Comparison of ENCODE assay signal across 19 cellular contexts in the genomic region with DNA sequence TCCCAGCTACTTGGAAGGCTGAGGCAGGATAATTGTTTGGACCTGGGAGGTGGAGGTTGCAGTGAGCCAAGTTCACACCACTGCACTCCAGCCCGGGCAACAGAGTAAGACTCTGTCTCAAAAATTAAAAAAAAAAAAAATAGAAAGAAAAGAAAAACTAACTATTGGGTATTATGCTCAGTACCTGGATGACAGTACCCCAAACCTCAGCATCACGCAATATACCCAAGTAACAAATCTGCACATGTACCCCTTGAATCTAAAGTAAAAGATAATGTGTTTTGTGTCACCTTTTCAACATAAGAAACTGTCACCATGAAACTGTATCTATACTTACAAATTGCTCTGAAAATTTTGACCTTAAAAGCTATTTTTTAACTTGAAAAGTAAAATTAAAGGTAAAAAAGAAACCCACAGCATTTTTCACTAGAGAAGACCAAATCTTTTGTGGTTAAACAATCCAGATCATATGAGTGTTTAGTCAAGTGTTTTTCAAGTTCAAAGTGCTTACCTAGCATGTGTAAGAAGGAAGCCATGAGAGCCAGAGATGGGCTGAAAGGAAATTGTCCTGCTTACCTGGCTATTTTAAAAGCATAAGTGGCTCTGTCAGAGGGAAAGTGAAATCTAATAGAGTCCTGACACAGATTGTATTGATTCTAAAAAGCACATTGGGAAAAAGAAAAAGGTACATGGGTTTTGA. TPM values are rescaled to one million over a fixed set of nuclear protein-coding genes. Genes with fewer than 3 reads are reported as not detected.
DNase-seq lines count a peak whose midpoint lies in the region; ATAC-seq, FAIRE-seq and TF ChIP-seq lines count a peak whose summit lies in the region.
"Had no signal": no experiment of that assay in that cellular context is flagged by ENCODE, and none has a peak within 500 bp of the region (broad histone marks: within the 10 kb centered on the region; RNA-seq: fewer than 3 reads in every experiment).

No MANE protein-coding gene starts in this region.

- 91 to 100% (median 97%) methylated on average over 2 of the region's 2 CpGs for WGBS in stomach, 5 donors
- 100% methylated on average over 2 of the region's 2 CpGs for WGBS in prostate gland

- CTCF ChIA-PET in naive thymus-derived CD4-positive, alpha-beta T cell (lab: Charles Lee) = no interaction called here

- H3K4me3 Mint-ChIP-seq in T-helper 1 cell treated with Interleukin-12 subunit alpha and Interleukin-12 subunit beta and Interleukin-4 antibody, amounts not matched to agents 30 μg/mL and 1 μg/mL, for 36 hours = no peak overlapping the region
- H3K4me3 Mint-ChIP-seq in naive thymus-derived CD4-positive, alpha-beta T cell = peak overlapping the region in 1 of 10 donors; percentile 15
- H3K4me3 Mint-ChIP-seq: natural killer cell treated with Interleukin-12 subunit alpha and Interleukin-12 subunit beta and Interleukin-15 and Interleukin-18, amount 100 ng/mL, for 72 hours had no signal

- peaks cover 5% of the 10 kb centered on the region for H3K27me3 Mint-ChIP-seq in T-helper 1 cell treated with Interleukin-12 subunit alpha and Interleukin-12 subunit beta and Interleukin-4 antibody, amounts not matched to agents 30 μg/mL and 1 μg/mL, for 36 hours (ENCODE audit: low read depth)
- H3K27me3 Mint-ChIP-seq in naive thymus-derived CD4-positive, alpha-beta T cell = peaks cover 0 to 12% (median 0%) of the 10 kb centered on the region in 5 donors

- no peak overlapping the region for H3K27ac ChIP-seq in naive thymus-derived CD4-positive, alpha-beta T cell (ENCODE audit: low read depth, low read length)
- H3K27ac ChIP-seq in stomach (no peak overlapping the region), prostate gland (no peak overlapping the region)
- H3K27ac ChIP-seq: breast epithelium, gastrocnemius medialis, testis had no signal

- H3K9me3 ChIP-seq in naive thymus-derived CD4-positive, alpha-beta T cell (ENCODE audit: control insufficient read depth in 2 of 3, low read length in 3 of 3) = no peaks in the 10 kb centered on the region
- no peaks in the 10 kb centered on the region for H3K9me3 ChIP-seq in stomach
- no peaks in the 10 kb centered on the region for H3K9me3 ChIP-seq in prostate gland
- H3K9me3 ChIP-seq: breast epithelium, gastrocnemius medialis, testis had no signal

- no peaks in the 10 kb centered on the region for H3K4me1 ChIP-seq in naive thymus-derived CD4-positive, alpha-beta T cell (ENCODE audit: control insufficient read depth in 2 of 2, insufficient read depth in 2 of 2, low read length in 2 of 2)
- peaks cover 0 to 11% (median 3%) of the 10 kb centered on the region in 4 donors for H3K4me1 ChIP-seq in stomach
- no peaks in the 10 kb centered on the region for H3K4me1 ChIP-seq in prostate gland (replicated peaks)
- H3K4me1 ChIP-seq: breast epithelium, gastrocnemius medialis, testis had no signal

- POLR2A ChIA-PET in naive thymus-derived CD4-positive, alpha-beta T cell (lab: Charles Lee) = no interaction called here

- H3K27me3 ChIP-seq in naive thymus-derived CD4-positive, alpha-beta T cell (ENCODE audit: control insufficient read depth in 2 of 2, insufficient read depth in 2 of 2, low read length in 2 of 2) = no peaks in the 10 kb centered on the region
- no peaks in the 10 kb centered on the region for H3K27me3 ChIP-seq in stomach
- no peaks in the 10 kb centered on the region for H3K27me3 ChIP-seq in prostate gland (replicated peaks; ENCODE audit: insufficient read depth)
- H3K27me3 ChIP-seq: breast epithelium, gastrocnemius medialis, testis had no signal

- intact Hi-C loops in naive thymus-derived CD4-positive, alpha-beta T cell (cut with micrococcal nuclease) = no loop called here
- intact Hi-C loops in stomach (cut with DNase I; ENCODE audit: low total_unique reads) (no loop called here), prostate gland (cut with DNase I) (no loop called here)

- peak; percentile 55 for ATAC-seq in GM21528 (IDR thresholded peaks at IDR 0.05; ENCODE audit: low FRiP score, unreplicated experiment)
- ATAC-seq in naive thymus-derived CD4-positive, alpha-beta T cell = no peak
- ATAC-seq: gastrocnemius medialis; natural killer cell treated with Interleukin-12 subunit alpha and Interleukin-12 subunit beta and Interleukin-15 and Interleukin-18, amount 100 ng/mL, for 72 hours had no signal

- TF ChIP-seq EP300 in stomach (IDR thresholded peaks at IDR 0.05) = no peak

- H3K4me3 ChIP-seq in naive thymus-derived CD4-positive, alpha-beta T cell (ENCODE audit: low read length) = no peak overlapping the region
- H3K4me3 ChIP-seq in stomach = no peak overlapping the region
- H3K4me3 ChIP-seq in prostate gland = no peak overlapping the region
- H3K4me3 ChIP-seq: breast epithelium, gastrocnemius medialis, skin epidermis, testis had no signal

- H3K36me3 ChIP-seq in naive thymus-derived CD4-positive, alpha-beta T cell (ENCODE audit: control insufficient read depth in 2 of 3, insufficient read depth in 3 of 3, low read length in 3 of 3) = no peaks in the 10 kb centered on the region
- no peaks in the 10 kb centered on the region for H3K36me3 ChIP-seq in stomach
- H3K36me3 ChIP-seq in prostate gland = no peaks in the 10 kb centered on the region
- H3K36me3 ChIP-seq: breast epithelium, gastrocnemius medialis had no signal

- peaks cover 11% of the 10 kb centered on the region for H3K4me1 Mint-ChIP-seq in T-helper 1 cell treated with Interleukin-12 subunit alpha and Interleukin-12 subunit beta and Interleukin-4 antibody, amounts not matched to agents 30 μg/mL and 1 μg/mL, for 36 hours (ENCODE audit: low read depth)
- peaks cover 0 to 15% (median 6%) of the 10 kb centered on the region in 7 donors for H3K4me1 Mint-ChIP-seq in naive thymus-derived CD4-positive, alpha-beta T cell

- TF ChIP-seq CTCF in stomach (IDR thresholded peaks at IDR 0.05) = no peak
- no peak for TF ChIP-seq CTCF in prostate gland (IDR thresholded peaks at IDR 0.05)

- H3K36me3 Mint-ChIP-seq in T-helper 1 cell treated with Interleukin-12 subunit alpha and Interleukin-12 subunit beta and Interleukin-4 antibody, amounts not matched to agents 30 μg/mL and 1 μg/mL, for 36 hours (ENCODE audit: low read depth) = peaks cover 6% of the 10 kb centered on the region
- H3K36me3 Mint-ChIP-seq in naive thymus-derived CD4-positive, alpha-beta T cell = peaks cover 0 to 15% (median 0%) of the 10 kb centered on the region in 5 donors

- DNase-seq in GM18507 (ENCODE audit: extremely low spot score, insufficient read length, low read depth) = no peak
- DNase-seq in naive thymus-derived CD4-positive, alpha-beta T cell = no peak
- DNase-seq in stomach = no peak
- no peak for DNase-seq in NCI-H345 (lab: John Stamatoyannopoulos, UW)
- no peak for DNase-seq in prostate gland (ENCODE audit: low spot score)
- DNase-seq: activated CD4-positive, alpha-beta T cell treated with anti-CD3 and anti-CD28 coated beads, Interleukin-2, amount 50 U/mL, for 1 hour; activated T-cell treated with anti-CD3 and anti-CD28 coated beads, Interleukin-2, amount 50 U/mL, for 1 hour; erythroblast; gastrocnemius medialis; NCI-H1694 treated with DMSO at 0.1 percent for 48 hours; NCI-H446 treated with DMSO at 0.1 percent for 48 hours; posterior cingulate gyrus; testis had no signal

- peaks cover 6% of the 10 kb centered on the region for H3K9me3 Mint-ChIP-seq in T-helper 1 cell treated with Interleukin-12 subunit alpha and Interleukin-12 subunit beta and Interleukin-4 antibody, amounts not matched to agents 30 μg/mL and 1 μg/mL, for 36 hours
- peaks cover 0 to 15% (median 0%) of the 10 kb centered on the region in 11 donors for H3K9me3 Mint-ChIP-seq in naive thymus-derived CD4-positive, alpha-beta T cell

- peak; percentile 65 for FAIRE-seq in GM18507 (lab: Jason Lieb, UNC)
- FAIRE-seq: D721Med had no signal

- TF ChIP-seq POLR2A in stomach (IDR thresholded peaks at IDR 0.05) = no peak
- no peak for TF ChIP-seq POLR2A in prostate gland (IDR thresholded peaks at IDR 0.05)

- peak overlapping the region; percentile 19 for H3K27ac Mint-ChIP-seq in T-helper 1 cell treated with Interleukin-12 subunit alpha and Interleukin-12 subunit beta and Interleukin-4 antibody, amounts not matched to agents 30 μg/mL and 1 μg/mL, for 36 hours
- H3K27ac Mint-ChIP-seq in naive thymus-derived CD4-positive, alpha-beta T cell = peak overlapping the region in 5 of 9 donors; percentile 1 to 69 (median 44)
- H3K27ac Mint-ChIP-seq: natural killer cell treated with Interleukin-12 subunit alpha and Interleukin-12 subunit beta and Interleukin-15 and Interleukin-18, amount 100 ng/mL, for 72 hours had no signal

RNA-seq across cellular contexts. Expression of a gene that starts 50.5 kb away (rescaled TPM):
- total RNA-seq in naive thymus-derived CD4-positive, alpha-beta T cell = 10 to 100 TPM in 2 of 5 experiments, 1 to 10 TPM in 3; 2.3 to 67.1 (median 3.7) TPM
- polyA plus RNA-seq in naive thymus-derived CD4-positive, alpha-beta T cell = not detected
- total RNA-seq in stomach (100 to 1,000 TPM in 2 of 5 donors, 10 to 100 TPM in 3; 33.5 to 380 (median 70.6) TPM), prostate gland (10 to 100 TPM; 66.3 to 92.0 TPM)
- 10 to 100 TPM; 15.1 to 25.0 (median 15.7) TPM for polyA plus RNA-seq in stomach
